ENCODE assay signal across 9 cellular contexts in the genomic region with DNA sequence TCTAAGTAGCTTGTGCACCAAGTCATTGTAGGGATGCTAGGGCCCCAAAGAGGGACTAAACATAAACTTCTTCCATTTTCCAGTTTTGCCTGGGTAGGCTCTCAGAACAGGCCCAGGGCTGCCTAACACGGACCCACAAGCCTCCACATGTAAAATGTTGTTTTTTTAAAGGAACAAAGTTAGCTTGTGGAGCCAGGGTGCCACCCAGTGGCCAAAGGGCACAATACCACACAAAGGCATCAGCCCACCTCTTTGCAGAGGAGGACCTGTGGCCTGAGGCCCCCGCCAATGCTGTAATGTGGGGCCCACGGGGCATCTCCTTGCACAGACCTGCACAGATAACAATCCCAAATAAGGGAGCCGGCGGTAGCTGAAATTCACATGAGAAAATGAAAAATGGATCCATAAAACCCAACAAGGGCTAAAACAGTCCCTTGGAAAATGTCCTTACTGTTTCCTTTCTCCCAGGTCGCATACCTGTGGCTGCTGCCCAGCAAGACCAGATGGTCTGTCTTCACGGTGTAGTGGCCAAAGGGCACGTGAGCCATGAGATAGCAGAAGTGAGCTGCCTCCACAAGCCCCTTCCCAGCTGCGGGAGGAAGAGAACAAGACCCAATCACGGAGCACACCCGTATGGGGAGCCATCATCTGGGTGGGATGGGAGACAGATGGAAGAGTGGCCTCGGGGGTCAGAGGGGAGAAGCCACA. TPM values are rescaled to one million over a fixed set of nuclear protein-coding genes. Genes with fewer than 3 reads are reported as not detected.
DNase-seq lines count a peak whose midpoint lies in the region; ATAC-seq and TF ChIP-seq lines count a peak whose summit lies in the region.
"Had no signal": no experiment of that assay in that cellular context is flagged by ENCODE, and none has a peak within 500 bp of the region (broad histone marks: within the 10 kb centered on the region; RNA-seq: fewer than 3 reads in every experiment).

No MANE protein-coding gene starts in this region.

- no peaks in the 10 kb centered on the region for H3K4me1 ChIP-seq in H9 (ENCODE audit: insufficient read depth, low read length)

- H2BK12ac ChIP-seq in H9 (ENCODE audit: insufficient read length, low read depth, low read length) = no peak overlapping the region

- H3K27me3 ChIP-seq in H9 (ENCODE audit: insufficient read depth, low read length) = no peaks in the 10 kb centered on the region

- intact Hi-C loops in natural killer cell (cut with micrococcal nuclease) = no loop called here

- no peak overlapping the region for H3K23ac ChIP-seq in H9 (ENCODE audit: insufficient read length, low read depth, low read length)

- H4K91ac ChIP-seq in H9 (ENCODE audit: insufficient read length, low read depth, low read length) = no peak overlapping the region

- H2BK15ac ChIP-seq in H9 (ENCODE audit: low read depth, low read length) = no peak overlapping the region

- no peak overlapping the region for H4K5ac ChIP-seq in H9 (ENCODE audit: insufficient read length, low read depth, low read length)

- no peak overlapping the region for H3K14ac ChIP-seq in H9 (ENCODE audit: insufficient read depth, low read length)

- no peak overlapping the region for H2AK5ac ChIP-seq in H9 (ENCODE audit: insufficient read length, low read length)

- no peak overlapping the region for H3K27ac ChIP-seq in H9 (ENCODE audit: insufficient read length, low read depth, low read length)

- H3K9me3 Mint-ChIP-seq in natural killer cell (peaks cover 0 to 3% of the 10 kb centered on the region in 2 donors), H9 (no peaks in the 10 kb centered on the region), mesothelial cell of epicardium (no peaks in the 10 kb centered on the region)
- H3K9me3 Mint-ChIP-seq in natural killer cell treated with Interleukin-12 subunit alpha and Interleukin-12 subunit beta and Interleukin-15 and Interleukin-18, amount 100 ng/mL, for 72 hours = no peaks in the 10 kb centered on the region
- H3K9me3 Mint-ChIP-seq: memory B cell had no signal

- H3K79me1 ChIP-seq in H9 (ENCODE audit: insufficient read depth, low read depth, low read length, poor library complexity, severe bottlenecking) = no peaks in the 10 kb centered on the region

- ATAC-seq in natural killer cell = no peak
- ATAC-seq in natural killer cell treated with Interleukin-12 subunit alpha and Interleukin-12 subunit beta and Interleukin-15 and Interleukin-18, amount 100 ng/mL, for 72 hours = no peak
- ATAC-seq in SK-N-SH treated with all-trans-retinoic acid at 6 μM for 48 hours = peak; percentile 87

- H4K20me1 ChIP-seq in H9 (ENCODE audit: control insufficient read depth, insufficient read depth, insufficient read length) = no peaks in the 10 kb centered on the region

- H3K4me3 Mint-ChIP-seq in natural killer cell = no peak overlapping the region
- no peak overlapping the region for H3K4me3 Mint-ChIP-seq in natural killer cell treated with Interleukin-12 subunit alpha and Interleukin-12 subunit beta and Interleukin-15 and Interleukin-18, amount 100 ng/mL, for 72 hours
- no peak overlapping the region; a peak in 1 of 5 replicates for H3K4me3 Mint-ChIP-seq in H9
- H3K4me3 Mint-ChIP-seq in mesothelial cell of epicardium = no peak overlapping the region
- H3K4me3 Mint-ChIP-seq: memory B cell had no signal

- H2BK20ac ChIP-seq in H9 (ENCODE audit: low read depth, low read length, poor library complexity, severe bottlenecking) = no peak overlapping the region

- H3K27me3 Mint-ChIP-seq in natural killer cell (ENCODE audit: low read depth in 2 of 2) (no peaks in the 10 kb centered on the region), H9 (ENCODE audit: low read depth) (no peaks in the 10 kb centered on the region), mesothelial cell of epicardium (ENCODE audit: low read depth) (no peaks in the 10 kb centered on the region)
- H3K27me3 Mint-ChIP-seq in natural killer cell treated with Interleukin-12 subunit alpha and Interleukin-12 subunit beta and Interleukin-15 and Interleukin-18, amount 100 ng/mL, for 72 hours = no peaks in the 10 kb centered on the region

- DNase-seq in natural killer cell (no peak), H9 (peak; percentile 84), MV-4-11 (lab: John Stamatoyannopoulos, UW) (peak; percentile 35), ecto neural progenitor cell (ENCODE audit: low spot score) (peak; percentile 80), mesothelial cell of epicardium (ENCODE audit: low spot score in 2 of 2, unreplicated experiment in 2 of 2) (peak in 1 of 2 experiments; percentile 76)
- no peak for DNase-seq in natural killer cell treated with Interleukin-12 subunit alpha and Interleukin-12 subunit beta and Interleukin-15 and Interleukin-18, amount 100 ng/mL, for 72 hours (ENCODE audit: low spot score)
- DNase-seq in stimulated activated naive CD4-positive, alpha-beta T cell (lab: John Stamatoyannopoulos, UW) = no peak

- H3K4me1 Mint-ChIP-seq in natural killer cell (no peaks in the 10 kb centered on the region), H9 (peaks cover 19 to 26% of the 10 kb centered on the region in 2 experiments), mesothelial cell of epicardium (peaks cover 30% of the 10 kb centered on the region)
- H3K4me1 Mint-ChIP-seq in natural killer cell treated with Interleukin-12 subunit alpha and Interleukin-12 subunit beta and Interleukin-15 and Interleukin-18, amount 100 ng/mL, for 72 hours (ENCODE audit: low read depth in 2 of 2) = peaks cover 0 to 5% of the 10 kb centered on the region in 2 donors
- H3K4me1 Mint-ChIP-seq: memory B cell had no signal

- no peak overlapping the region for H4K8ac ChIP-seq in H9 (replicated peaks; ENCODE audit: insufficient read length, low read depth, low read length)

- H3K9ac ChIP-seq in H9 (ENCODE audit: extremely low read depth, insufficient read length, low read length) = no peak overlapping the region

- H3K27ac Mint-ChIP-seq in natural killer cell = no peak overlapping the region
- H3K27ac Mint-ChIP-seq in natural killer cell treated with Interleukin-12 subunit alpha and Interleukin-12 subunit beta and Interleukin-15 and Interleukin-18, amount 100 ng/mL, for 72 hours = no peak overlapping the region
- peak overlapping the region in 2 of 3 experiments; percentile 23 to 66; a peak in 1 of 7 replicates for H3K27ac Mint-ChIP-seq in H9
- H3K27ac Mint-ChIP-seq in mesothelial cell of epicardium = peak overlapping the region; percentile 55
- H3K27ac Mint-ChIP-seq: memory B cell had no signal

- no peaks in the 10 kb centered on the region for H3K9me3 ChIP-seq in H9 (ENCODE audit: control insufficient read depth, low read depth, low read length)

- H3K36me3 Mint-ChIP-seq in natural killer cell = no peaks in the 10 kb centered on the region
- H3K36me3 Mint-ChIP-seq in natural killer cell treated with Interleukin-12 subunit alpha and Interleukin-12 subunit beta and Interleukin-15 and Interleukin-18, amount 100 ng/mL, for 72 hours = no peaks in the 10 kb centered on the region
- H3K36me3 Mint-ChIP-seq in H9 (ENCODE audit: insufficient read depth in 1 of 3, low read depth in 3 of 3) = no peaks in the 10 kb centered on the region
- H3K36me3 Mint-ChIP-seq in mesothelial cell of epicardium = no peaks in the 10 kb centered on the region
- H3K36me3 Mint-ChIP-seq: memory B cell had no signal

- no peak overlapping the region for H3K4ac ChIP-seq in H9 (ENCODE audit: low read depth, low read length)

- H3K79me2 ChIP-seq in H9 (ENCODE audit: insufficient read depth, low read length) = no peaks in the 10 kb centered on the region

- H3K4me2 ChIP-seq in H9 (ENCODE audit: insufficient read depth, insufficient read length, low read length) = no peak overlapping the region

- H3K18ac ChIP-seq in H9 (ENCODE audit: insufficient read length, low read depth, low read length) = no peak overlapping the region

- H2AFZ ChIP-seq in H9 (ENCODE audit: low read length) = no peak overlapping the region

- no peak overlapping the region for H3T11ph ChIP-seq in H9 (ENCODE audit: low read length)

- H2BK120ac ChIP-seq in H9 (ENCODE audit: low read depth, low read length, poor library complexity, severe bottlenecking) = no peak overlapping the region

- H2BK5ac ChIP-seq in H9 (ENCODE audit: insufficient read length, low read length) = no peak overlapping the region

- WGBS in H9 (ENCODE audit: extremely low coverage, insufficient read length, low lambda C conversion rate) = no CpG with 5 or more reads among the region's 12 CpGs

- H3K56ac ChIP-seq in H9 (ENCODE audit: insufficient read length, low read depth, low read length) = no peak overlapping the region

- no peaks in the 10 kb centered on the region for H3K23me2 ChIP-seq in H9 (ENCODE audit: insufficient read length, low read depth, low read length, poor library complexity, severe bottlenecking)

- TF ChIP-seq CTCF in natural killer cell (IDR thresholded peaks at IDR 0.05) (peak; percentile 3), H9 (conservative IDR thresholded peaks at IDR 0.05) (peak; percentile 91), mesothelial cell of epicardium (IDR thresholded peaks at IDR 0.05; ENCODE audit: unreplicated experiment) (peak; percentile 84)

TF ChIP-seq in SK-N-SH treated with all-trans-retinoic acid at 6 μM for 48 hours, 23 proteins besides CTCF, POLR2A, EP300 and RAD21 (continues in another document):
- no peak for TF ChIP-seq PPARA (CRISPR knock-in tag; IDR thresholded peaks at IDR 0.05; ENCODE audit: borderline replicate concordance)
- no peak for TF ChIP-seq ZFP30 (CRISPR knock-in tag; IDR thresholded peaks at IDR 0.05)
- TF ChIP-seq ISL1 (CRISPR knock-in tag; IDR thresholded peaks at IDR 0.05) = no peak
- no peak for TF ChIP-seq SNAI2 (CRISPR knock-in tag; IDR thresholded peaks at IDR 0.05)
- TF ChIP-seq BACH2 (CRISPR knock-in tag; IDR thresholded peaks at IDR 0.05; ENCODE audit: borderline replicate concordance) = no peak
- TF ChIP-seq TOX (CRISPR knock-in tag; IDR thresholded peaks at IDR 0.05; ENCODE audit: borderline replicate concordance) = no peak
- TF ChIP-seq, protein P1, sequence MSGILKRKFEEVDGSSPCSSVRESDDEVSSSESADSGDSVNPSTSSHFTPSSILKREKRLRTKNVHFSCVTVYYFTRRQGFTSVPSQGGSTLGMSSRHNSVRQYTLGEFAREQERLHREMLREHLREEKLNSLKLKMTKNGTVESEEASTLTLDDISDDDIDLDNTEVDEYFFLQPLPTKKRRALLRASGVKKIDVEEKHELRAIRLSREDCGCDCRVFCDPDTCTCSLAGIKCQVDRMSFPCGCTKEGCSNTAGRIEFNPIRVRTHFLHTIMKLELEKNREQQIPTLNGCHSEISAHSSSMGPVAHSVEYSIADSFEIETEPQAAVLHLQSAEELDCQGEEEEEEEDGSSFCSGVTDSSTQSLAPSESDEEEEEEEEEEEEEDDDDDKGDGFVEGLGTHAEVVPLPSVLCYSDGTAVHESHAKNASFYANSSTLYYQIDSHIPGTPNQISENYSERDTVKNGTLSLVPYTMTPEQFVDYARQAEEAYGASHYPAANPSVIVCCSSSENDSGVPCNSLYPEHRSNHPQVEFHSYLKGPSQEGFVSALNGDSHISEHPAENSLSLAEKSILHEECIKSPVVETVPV (CRISPR knock-in tag; IDR thresholded peaks at IDR 0.05) = no peak
- no peak for TF ChIP-seq ZFP3 (CRISPR knock-in tag; IDR thresholded peaks at IDR 0.05)

RNA-seq across cellular contexts. Expression of a gene that starts 23.8 kb away (rescaled TPM):
- total RNA-seq in natural killer cell = under 1 TPM in 1 of 3 donors, not detected in 2; 0.31 TPM
- total RNA-seq in natural killer cell treated with Interleukin-12 subunit alpha and Interleukin-12 subunit beta and Interleukin-15 and Interleukin-18, amount 100 ng/mL, for 72 hours = not detected
- total RNA-seq in H9 (2021) = 0.70 and 0.83 TPM in 2 replicates
- 3.1 to 3.7 TPM (median 3.2 TPM) in 3 replicates for total RNA-seq in mesothelial cell of epicardium

Comparison
In these comparisons a context has a peak if more than half of its experiments do, and no peak if none do; other contexts are left out.
1. DNase-seq: peak in H9 (single experiment), MV-4-11 (single experiment) and ecto neural progenitor cell (single experiment); none in natural killer cell (single experiment), natural killer cell treated with Interleukin-12 subunit alpha and Interleukin-12 subunit beta and Interleukin-15 and Interleukin-18, amount 100 ng/mL, for 72 hours (single experiment) and stimulated activated naive CD4-positive, alpha-beta T cell (0 of 6).
2. H3K27ac Mint-ChIP-seq: peak in H9 (2 of 3) and mesothelial cell of epicardium (single experiment); none in natural killer cell (0 of 2) and natural killer cell treated with Interleukin-12 subunit alpha and Interleukin-12 subunit beta and Interleukin-15 and Interleukin-18, amount 100 ng/mL, for 72 hours (0 of 2).
3. CTCF ChIP-seq: peak in every context shown above with its lines; median percentile 91 in H9; 84 in mesothelial cell of epicardium; 3 in natural killer cell.